ENCODE assay signal across 9 cellular contexts in the genomic region with DNA sequence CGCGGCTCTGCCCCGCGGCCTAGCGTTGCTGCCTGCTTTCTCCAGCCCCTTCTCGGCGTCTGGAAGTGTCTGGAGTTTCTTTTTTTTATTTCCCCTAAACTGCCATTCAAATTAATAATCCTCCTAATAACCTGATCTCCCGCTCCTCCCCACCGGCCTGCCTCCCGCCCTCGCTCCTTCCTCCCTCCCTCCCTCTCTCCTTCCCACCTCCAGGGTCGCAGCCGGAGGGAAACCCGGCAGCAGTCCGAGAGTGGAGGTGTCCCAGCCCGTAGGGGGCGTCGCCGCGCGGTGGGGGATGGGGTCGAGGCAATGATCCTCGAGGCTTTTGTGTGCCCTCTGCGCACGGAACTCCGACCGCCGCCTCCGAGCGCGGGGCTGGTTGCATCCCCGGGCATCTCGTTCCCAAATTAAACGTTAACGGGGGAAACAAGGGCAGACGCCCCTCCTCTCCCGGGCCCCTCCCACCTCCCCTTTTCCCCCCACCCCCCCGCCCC. TPM values are rescaled to one million over a fixed set of nuclear protein-coding genes. Genes with fewer than 3 reads are reported as not detected.
DNase-seq lines count a peak whose midpoint lies in the region; ATAC-seq, FAIRE-seq and TF ChIP-seq lines count a peak whose summit lies in the region.
"Had no signal": no experiment of that assay in that cellular context is flagged by ENCODE, and none has a peak within 500 bp of the region (broad histone marks: within the 10 kb centered on the region; RNA-seq: fewer than 3 reads in every experiment).

No MANE protein-coding gene starts in this region.

- ATAC-seq in HG03354 (IDR thresholded peaks at IDR 0.05; ENCODE audit: poor library complexity, severe bottlenecking, unreplicated experiment): peak; percentile 25

- DNase-seq in DMS 273 (lab: John Stamatoyannopoulos, UW; ENCODE audit: unreplicated experiment) (peak; percentile 83), DMS 273 treated with DMSO at 0.1 percent for 48 hours (lab: John Stamatoyannopoulos, UW) (no peak), Peyer's patch (peak; percentile 44 to 85 (median 80)), activated gamma-delta T cell (lab: John Stamatoyannopoulos, UW) (peak; percentile 36), frontal cortex (ENCODE audit: low spot score in 2 of 2) (peak; percentile 33 to 51), occipital lobe (lab: John Stamatoyannopoulos, UW) (peak; percentile 22)

- H3K4me1 ChIP-seq in Peyer's patch: peaks cover 0 to 20% (median 7%) of the 10 kb centered on the region in 4 donors
- no peaks in the 10 kb centered on the region for H3K4me1 ChIP-seq in urinary bladder (ENCODE audit: insufficient read depth)

- peak overlapping the region; percentile 55 to 89 (median 58) for H3K4me3 ChIP-seq in Peyer's patch
- peak overlapping the region; percentile 80 for H3K4me3 ChIP-seq in urinary bladder (ENCODE audit: low read depth, low read length)

- no peaks in the 10 kb centered on the region for H3K9me3 ChIP-seq in Peyer's patch

- no peak for TF ChIP-seq POLR2A in Peyer's patch (IDR thresholded peaks at IDR 0.05)

- TF ChIP-seq CTCF in Peyer's patch (IDR thresholded peaks at IDR 0.05): peak in 1 of 6 experiments; percentile 19

- peaks cover 0 to 16% (median 0%) of the 10 kb centered on the region in 3 donors for H3K36me3 ChIP-seq in Peyer's patch
- no peaks in the 10 kb centered on the region for H3K36me3 ChIP-seq in urinary bladder (ENCODE audit: insufficient read depth)

- H3K27me3 ChIP-seq in Peyer's patch: no peaks in the 10 kb centered on the region

- H3K27ac ChIP-seq in Peyer's patch: peak overlapping the region; percentile 81 to 93 (median 89)
- peak overlapping the region; percentile 90 for H3K27ac ChIP-seq in urinary bladder (ENCODE audit: low read depth)
- H3K27ac ChIP-seq: 22Rv1 had no signal

- WGBS in urinary bladder: under 1% methylated on average over 38 of the region's 38 CpGs

- no peak for FAIRE-seq in frontal cortex (lab: Jason Lieb, UNC)

RNA-seq across cellular contexts. Expression of a gene that starts 1.1 kb away (rescaled TPM):
- 100 to 1,000 TPM in 1 of 4 donors, 10 to 100 TPM in 3; 33.4 to 113 (median 35.1) TPM for total RNA-seq in Peyer's patch
- total RNA-seq in frontal cortex: 65.2 TPM
- total RNA-seq in occipital lobe: 71.4 TPM
- 57.7 TPM for total RNA-seq in urinary bladder
- 67.9 TPM for polyA plus RNA-seq in urinary bladder
